ENCODE assay signal across 22 cellular contexts in genomic region chr14:72389200-72389599, GRCh38.
DNase-seq lines count a peak whose midpoint lies in the region; ATAC-seq and TF ChIP-seq lines count a peak whose summit lies in the region.
"Had no signal": no experiment of that assay in that cellular context is flagged by ENCODE, and none has a peak within 500 bp of the region (broad histone marks: within the 10 kb centered on the region; RNA-seq: fewer than 3 reads in every experiment).

No MANE protein-coding gene starts in this region.

- H3K36me3 ChIP-seq in heart left ventricle, result peaks cover 0 to 5% (median 0%) of the 10 kb centered on the region in 9 donors
- H3K36me3 ChIP-seq in BLaER1 treated with 17β-estradiol and CSF1 and Interleukin-3, amounts not matched to agents 10 nM and 100 nM, result no peaks in the 10 kb centered on the region; a peak in 2 of 22 replicates
- H3K36me3 ChIP-seq: BE2C had no signal

- no peaks in the 10 kb centered on the region for H4K20me1 ChIP-seq in BLaER1 treated with 17β-estradiol and CSF1 and Interleukin-3, amounts not matched to agents 10 nM and 100 nM

- peaks cover 0 to 16% (median 0%) of the 10 kb centered on the region in 12 donors for H3K9me3 ChIP-seq in heart left ventricle
- peaks cover 20 to 27% (median 23%) of the 10 kb centered on the region in 11 experiments for H3K9me3 ChIP-seq in BLaER1 treated with 17β-estradiol and CSF1 and Interleukin-3, amounts not matched to agents 10 nM and 100 nM (replicated peaks in 1 of 11)
- H3K9me3 ChIP-seq: BE2C had no signal

- intact Hi-C loops in heart left ventricle (cut with DNase I), result no loop called here
- intact Hi-C loops in left cardiac atrium (cut with DNase I), result no loop called here
- intact Hi-C loops in left ventricle myocardium superior (cut with micrococcal nuclease), result no loop called here
- intact Hi-C loops in Right ventricle myocardium inferior (cut with DNase I), result no loop called here

- ATAC-seq in heart left ventricle, result peak in 3 of 4 donors; percentile 54 to 83 (median 71)
- ATAC-seq in left cardiac atrium, result no peak
- peak; percentile 79 for ATAC-seq in left ventricle myocardium superior
- ATAC-seq in Right ventricle myocardium inferior, result no peak
- no peak for ATAC-seq in GM18519 (IDR thresholded peaks at IDR 0.05; ENCODE audit: low FRiP score, unreplicated experiment)
- ATAC-seq: GM12878 had no signal

- DNase-seq in heart left ventricle, result no peak
- DNase-seq in left cardiac atrium, result no peak
- DNase-seq in left ventricle myocardium superior, result peak; percentile 31
- no peak for DNase-seq in Right ventricle myocardium inferior (ENCODE audit: missing footprints)
- DNase-seq: 8988T; ACHN; BE2C; C1 segment of cervical spinal cord; CD4-positive, alpha-beta memory T cell; CD4-positive, CD25-positive, alpha-beta regulatory T cell; CD8-positive, alpha-beta memory T cell; COR-L47; DMS 273 treated with DMSO at 0.1 percent for 48 hours; DMS153; DMS53; DMS79; DND-41; EL; GDM1 had no signal

- H3K4me3 ChIP-seq in heart left ventricle, result no peak overlapping the region
- no peak overlapping the region for H3K4me3 ChIP-seq in BLaER1 treated with 17β-estradiol and CSF1 and Interleukin-3, amounts not matched to agents 10 nM and 100 nM
- H3K4me3 ChIP-seq: GM12878 had no signal

- no peak for TF ChIP-seq POLR2A in heart left ventricle (IDR thresholded peaks at IDR 0.05)

- peak overlapping the region in 6 of 11 experiments; percentile 11 to 57 (median 30); a peak in 9 of 22 replicates for H3K4me2 ChIP-seq in BLaER1 treated with 17β-estradiol and CSF1 and Interleukin-3, amounts not matched to agents 10 nM and 100 nM

- no peak for TF ChIP-seq CTCF in heart left ventricle (IDR thresholded peaks at IDR 0.05)

- H3K27ac ChIP-seq in heart left ventricle, result no peak overlapping the region
- no peak overlapping the region for H3K27ac ChIP-seq in BLaER1 treated with 17β-estradiol and CSF1 and Interleukin-3, amounts not matched to agents 10 nM and 100 nM

- H3K27me3 ChIP-seq in heart left ventricle, result no peaks in the 10 kb centered on the region
- peaks cover 0 to 25% (median 0%) of the 10 kb centered on the region in 11 experiments; a peak in 3 of 22 replicates for H3K27me3 ChIP-seq in BLaER1 treated with 17β-estradiol and CSF1 and Interleukin-3, amounts not matched to agents 10 nM and 100 nM

- H3K9ac ChIP-seq in BLaER1 treated with 17β-estradiol and CSF1 and Interleukin-3, amounts not matched to agents 10 nM and 100 nM, result no peak overlapping the region

- H3K4me1 ChIP-seq in heart left ventricle, result peaks cover 0 to 3% (median 0%) of the 10 kb centered on the region in 12 donors
- H3K4me1 ChIP-seq in BLaER1 treated with 17β-estradiol and CSF1 and Interleukin-3, amounts not matched to agents 10 nM and 100 nM, result peaks cover 0 to 12% (median 7%) of the 10 kb centered on the region in 10 experiments; a peak in 12 of 20 replicates
- H3K4me1 ChIP-seq: BE2C had no signal

- WGBS in heart left ventricle, 4 donors, result 59 to 63% (median 60%) methylated on average over 7 of the region's 7 CpGs

Comparison
In these comparisons a context has a peak if more than half of its experiments do, and no peak if none do; other contexts are left out.
1. ATAC-seq: peak in heart left ventricle (3 of 4) and left ventricle myocardium superior (single experiment); none in left cardiac atrium (0 of 2), Right ventricle myocardium inferior (single experiment) and GM18519 (single experiment).